Comparison of ENCODE assay signal across 1 cellular context in the genomic region with DNA sequence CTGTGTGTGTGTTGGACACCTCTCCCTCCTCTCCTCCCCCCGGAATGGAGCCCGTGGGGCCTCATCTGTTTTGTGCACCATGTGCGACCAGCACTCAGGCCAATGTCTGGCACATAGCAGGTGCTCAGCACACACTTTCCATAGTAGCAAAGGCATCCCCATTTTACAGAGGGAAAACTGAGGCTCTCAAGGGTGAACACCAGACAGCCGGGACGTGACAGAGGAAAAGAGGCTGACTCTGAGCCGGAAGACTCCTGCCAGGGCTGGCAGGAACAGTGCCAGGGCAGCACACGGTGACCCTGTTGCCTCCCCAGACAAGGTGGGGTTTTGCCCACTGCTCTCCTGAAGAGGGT.
TF ChIP-seq lines count a peak whose summit lies in the region.

No MANE protein-coding gene starts in this region.

TF ChIP-seq in liver, 16 proteins besides CTCF, POLR2A, EP300 and RAD21 (continued from another document):
- TF ChIP-seq MAX (IDR thresholded peaks at IDR 0.05) (no peak), HNF4G (IDR thresholded peaks at IDR 0.05) (no peak), HNF4A (conservative IDR thresholded peaks at IDR 0.05) (no peak), SP1 (IDR thresholded peaks at IDR 0.05) (no peak)
